8 cellular contexts compared by ENCODE assay signal in the genomic region with DNA sequence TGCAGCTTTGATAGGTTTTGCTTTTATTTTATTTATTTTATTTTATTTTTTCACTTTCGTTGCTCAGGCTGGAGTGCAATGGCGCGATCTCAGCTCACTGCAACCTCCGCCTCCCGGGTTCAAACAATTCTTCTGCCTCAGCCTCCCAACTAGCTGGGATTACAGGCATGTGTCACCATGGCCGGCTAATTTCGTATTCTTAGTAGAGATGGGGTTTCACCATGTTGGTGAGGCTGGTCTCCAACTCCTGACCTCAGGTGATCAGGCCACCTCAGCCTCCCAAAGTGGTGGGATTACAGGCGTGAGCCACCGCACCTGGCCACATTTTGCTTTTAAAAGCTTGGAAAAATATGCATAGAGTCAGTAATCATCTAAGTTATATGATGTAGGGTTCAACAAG. TPM values are rescaled to one million over a fixed set of nuclear protein-coding genes. Genes with fewer than 3 reads are reported as not detected.
DNase-seq lines count a peak whose midpoint lies in the region; ATAC-seq and TF ChIP-seq lines count a peak whose summit lies in the region.
"Not testable (repeated sequence)": the region's sequence is repeated elsewhere in the genome, so short reads cannot be mapped to it uniquely, and the experiment has no call there.

No MANE protein-coding gene starts in this region.

- H3K4me2 ChIP-seq in SU-DHL-6 (ENCODE audit: low read depth, low read length, poor library complexity, severe bottlenecking) (peak overlapping the region; percentile 99), hepatocyte (peak overlapping the region; percentile 83)

- H2AFZ ChIP-seq in ACC112 (ENCODE audit: low read length, unreplicated experiment); SU-DHL-6 (ENCODE audit: low read depth, low read length, severe bottlenecking); hepatocyte: not testable (repeated sequence)

- not testable (repeated sequence) for TF ChIP-seq CTCF in HEK293 (tag by site-specific recombination; IDR thresholded peaks at IDR 0.05); SU-DHL-6 (IDR thresholded peaks at IDR 0.05; ENCODE audit: insufficient read depth, low read length, poor library complexity, severe bottlenecking); hepatocyte (IDR thresholded peaks at IDR 0.05; ENCODE audit: poor library complexity)

- H3K79me2 ChIP-seq in ACC112 (ENCODE audit: control insufficient read depth, insufficient read depth, low read length, unreplicated experiment) (peaks cover 57% of the 10 kb centered on the region), SU-DHL-6 (ENCODE audit: insufficient read depth, low read length) (peaks cover 68% of the 10 kb centered on the region), hepatocyte (peaks cover 70% of the 10 kb centered on the region)

- H3K4me3 ChIP-seq in ACC112 (ENCODE audit: low read depth, low read length) (peak overlapping the region; percentile 1; the same call in 1 of the 2 replicates), SU-DHL-6 (ENCODE audit: insufficient read depth, low read length, poor library complexity, severe bottlenecking) (peak overlapping the region; percentile 43), hepatocyte (peak overlapping the region; percentile 59)
- not testable (repeated sequence) for H3K4me3 ChIP-seq in HEK293 (ENCODE audit: low read depth, low read length)
- peak overlapping the region; percentile 28 for H3K4me3 ChIP-seq in effector memory CD4-positive, alpha-beta T cell (ENCODE audit: insufficient read depth, low read depth, low read length, poor library complexity, severe bottlenecking)

- not testable (repeated sequence) for H3K9me3 ChIP-seq in HEK293 (ENCODE audit: control insufficient read depth, insufficient read depth, low read depth, low read length); SU-DHL-6 (ENCODE audit: insufficient read depth, low read length); effector memory CD4-positive, alpha-beta T cell (ENCODE audit: control insufficient read depth, low read length); hepatocyte (ENCODE audit: low read depth)

- not testable (repeated sequence) for H3K9me3 Mint-ChIP-seq in activated naive CD4-positive, alpha-beta T cell treated with anti-CD3 and anti-CD28 coated beads, Interleukin-2, amount 10 ng/mL, durations not matched to agents 7 days and 5 days; natural killer cell treated with Interleukin-12 subunit alpha and Interleukin-12 subunit beta and Interleukin-15 and Interleukin-18, amount 100 ng/mL, for 72 hours; stimulated activated memory B cell treated with anti-CD40 and anti-IgM and Interleukin-4, amounts not matched to agents 10 μg/mL and 1 μg/mL and 100 μg/mL, for 72 hours

- H3K4me1 Mint-ChIP-seq in activated naive CD4-positive, alpha-beta T cell treated with anti-CD3 and anti-CD28 coated beads, Interleukin-2, amount 10 ng/mL, durations not matched to agents 7 days and 5 days: peaks cover 63% of the 10 kb centered on the region
- H3K4me1 Mint-ChIP-seq in natural killer cell treated with Interleukin-12 subunit alpha and Interleukin-12 subunit beta and Interleukin-15 and Interleukin-18, amount 100 ng/mL, for 72 hours (ENCODE audit: low read depth in 2 of 2): peaks cover 56 to 59% of the 10 kb centered on the region in 2 donors
- peaks cover 64% of the 10 kb centered on the region for H3K4me1 Mint-ChIP-seq in stimulated activated memory B cell treated with anti-CD40 and anti-IgM and Interleukin-4, amounts not matched to agents 10 μg/mL and 1 μg/mL and 100 μg/mL, for 72 hours

- not testable (repeated sequence) for H3K27me3 ChIP-seq in ACC112 (ENCODE audit: insufficient read depth, low read length); SU-DHL-6 (ENCODE audit: low read length); effector memory CD4-positive, alpha-beta T cell (replicated peaks; ENCODE audit: control insufficient read depth, insufficient read depth, low read length, poor library complexity, severe bottlenecking); hepatocyte

- not testable (repeated sequence) for H3K9me2 ChIP-seq in SU-DHL-6 (replicated peaks; ENCODE audit: insufficient read depth, low read length); hepatocyte (replicated peaks; ENCODE audit: insufficient read depth)

- H3K27ac Mint-ChIP-seq in activated naive CD4-positive, alpha-beta T cell treated with anti-CD3 and anti-CD28 coated beads, Interleukin-2, amount 10 ng/mL, durations not matched to agents 7 days and 5 days: peak overlapping the region; percentile 70
- peak overlapping the region; percentile 23 to 71 for H3K27ac Mint-ChIP-seq in natural killer cell treated with Interleukin-12 subunit alpha and Interleukin-12 subunit beta and Interleukin-15 and Interleukin-18, amount 100 ng/mL, for 72 hours
- H3K27ac Mint-ChIP-seq in stimulated activated memory B cell treated with anti-CD40 and anti-IgM and Interleukin-4, amounts not matched to agents 10 μg/mL and 1 μg/mL and 100 μg/mL, for 72 hours: not testable (repeated sequence)

- peaks cover 26% of the 10 kb centered on the region for H3K4me1 ChIP-seq in ACC112 (ENCODE audit: control insufficient read depth, insufficient read depth, low read length, unreplicated experiment)
- peaks cover 15% of the 10 kb centered on the region; the same call in 1 of the 2 replicates for H3K4me1 ChIP-seq in HEK293 (ENCODE audit: control insufficient read depth, insufficient read depth, low read length)
- H3K4me1 ChIP-seq in effector memory CD4-positive, alpha-beta T cell (ENCODE audit: control insufficient read depth, insufficient read depth, low read length, poor library complexity, severe bottlenecking): peaks cover 36% of the 10 kb centered on the region
- peaks cover 23% of the 10 kb centered on the region for H3K4me1 ChIP-seq in hepatocyte (ENCODE audit: insufficient read depth)

- not testable (repeated sequence) for ATAC-seq in natural killer cell treated with Interleukin-12 subunit alpha and Interleukin-12 subunit beta and Interleukin-15 and Interleukin-18, amount 100 ng/mL, for 72 hours; stimulated activated memory B cell treated with anti-CD40 and anti-IgM and Interleukin-4, amounts not matched to agents 10 μg/mL and 1 μg/mL and 100 μg/mL, for 72 hours

- POLR2A ChIA-PET in HEK293 (lab: Yijun Ruan, JAX): not testable (repeated sequence)

- CTCF ChIA-PET in HEK293 (lab: Yijun Ruan, JAX): interaction anchor here (0.5 to 3.1 kb wide), 3 partner anchors 79 to 253 kb away, joined by 3 to 16 read pairs (median 13); partner anchors contain the start of genes DTL and INTS7
- CTCF ChIA-PET in activated naive CD4-positive, alpha-beta T cell treated with anti-CD3 and anti-CD28 coated beads, Interleukin-2, amount 10 ng/mL, durations not matched to agents 7 days and 5 days (lab: Charles Lee): interaction anchor here (1.2 to 2.4 kb wide), 3 partner anchors 168 to 224 kb away, joined by 5 to 10 read pairs (median 8); no protein-coding TSS in a partner anchor

- 85% methylated on average over 9 of the region's 9 CpGs for WGBS in hepatocyte (ENCODE audit: low lambda C conversion rate, missing lambda C conversion rate)

- not testable (repeated sequence) for H3K27me3 Mint-ChIP-seq in activated naive CD4-positive, alpha-beta T cell treated with anti-CD3 and anti-CD28 coated beads, Interleukin-2, amount 10 ng/mL, durations not matched to agents 7 days and 5 days; natural killer cell treated with Interleukin-12 subunit alpha and Interleukin-12 subunit beta and Interleukin-15 and Interleukin-18, amount 100 ng/mL, for 72 hours; stimulated activated memory B cell treated with anti-CD40 and anti-IgM and Interleukin-4, amounts not matched to agents 10 μg/mL and 1 μg/mL and 100 μg/mL, for 72 hours

- not testable (repeated sequence) for H3K36me3 ChIP-seq in ACC112 (ENCODE audit: insufficient read depth, low read length); HEK293 (ENCODE audit: control insufficient read depth in 2 of 2, insufficient read depth in 1 of 2, low read length in 2 of 2); SU-DHL-6 (ENCODE audit: low read length); effector memory CD4-positive, alpha-beta T cell (ENCODE audit: control insufficient read depth, insufficient read depth, low read length); hepatocyte (replicated peaks; ENCODE audit: insufficient read depth, low read depth)

- peaks cover 15% of the 10 kb centered on the region for H3F3A ChIP-seq in SU-DHL-6 (ENCODE audit: insufficient read depth)

- H4K20me1 ChIP-seq in SU-DHL-6 (ENCODE audit: low read depth, low read length): peaks cover 27% of the 10 kb centered on the region; the same call in 1 of the 2 replicates
- H4K20me1 ChIP-seq in hepatocyte (ENCODE audit: insufficient read depth, poor library complexity, severe bottlenecking): peaks cover 53% of the 10 kb centered on the region

- H3K9ac ChIP-seq in SU-DHL-6 (ENCODE audit: low read length): 0 out of 2 replicates have a peak overlapping the region, but pooled peaks have one; percentile 6

- H3K36me3 Mint-ChIP-seq in activated naive CD4-positive, alpha-beta T cell treated with anti-CD3 and anti-CD28 coated beads, Interleukin-2, amount 10 ng/mL, durations not matched to agents 7 days and 5 days: peaks cover 46% of the 10 kb centered on the region
- H3K36me3 Mint-ChIP-seq in natural killer cell treated with Interleukin-12 subunit alpha and Interleukin-12 subunit beta and Interleukin-15 and Interleukin-18, amount 100 ng/mL, for 72 hours; stimulated activated memory B cell treated with anti-CD40 and anti-IgM and Interleukin-4, amounts not matched to agents 10 μg/mL and 1 μg/mL and 100 μg/mL, for 72 hours: not testable (repeated sequence)

- not testable (repeated sequence) for DNase-seq in activated naive CD4-positive, alpha-beta T cell treated with anti-CD3 and anti-CD28 coated beads, Interleukin-2, amount 10 ng/mL, durations not matched to agents 7 days and 5 days; effector memory CD4-positive, alpha-beta T cell; hepatocyte (ENCODE audit: low spot score); natural killer cell treated with Interleukin-12 subunit alpha and Interleukin-12 subunit beta and Interleukin-15 and Interleukin-18, amount 100 ng/mL, for 72 hours (ENCODE audit: low spot score)

- H3K4me3 Mint-ChIP-seq in activated naive CD4-positive, alpha-beta T cell treated with anti-CD3 and anti-CD28 coated beads, Interleukin-2, amount 10 ng/mL, durations not matched to agents 7 days and 5 days: peak overlapping the region; percentile 86
- H3K4me3 Mint-ChIP-seq in natural killer cell treated with Interleukin-12 subunit alpha and Interleukin-12 subunit beta and Interleukin-15 and Interleukin-18, amount 100 ng/mL, for 72 hours: peak overlapping the region; percentile 96
- H3K4me3 Mint-ChIP-seq in stimulated activated memory B cell treated with anti-CD40 and anti-IgM and Interleukin-4, amounts not matched to agents 10 μg/mL and 1 μg/mL and 100 μg/mL, for 72 hours: peak overlapping the region; percentile 58

- not testable (repeated sequence) for H3K27ac ChIP-seq in ACC112 (ENCODE audit: low read depth, low read length); HEK293 (ENCODE audit: extremely low read depth, low read depth, low read length); SU-DHL-6 (ENCODE audit: low read depth, low read length); effector memory CD4-positive, alpha-beta T cell (ENCODE audit: insufficient read depth, low read length, poor library complexity, severe bottlenecking); hepatocyte

RNA-seq across cellular contexts. Expression of gene PPP2R5A, which starts 2.8 kb away (rescaled TPM):
- 40.2 and 40.5 TPM in 2 replicates for total RNA-seq in hepatocyte
- polyA plus RNA-seq in hepatocyte: 19.9 and 22.0 TPM in 2 replicates
- total RNA-seq in natural killer cell treated with Interleukin-12 subunit alpha and Interleukin-12 subunit beta and Interleukin-15 and Interleukin-18, amount 100 ng/mL, for 72 hours: 10 to 100 TPM; 32.7 to 37.6 TPM
